35 cellular contexts compared by ENCODE assay signal in the genomic region with DNA sequence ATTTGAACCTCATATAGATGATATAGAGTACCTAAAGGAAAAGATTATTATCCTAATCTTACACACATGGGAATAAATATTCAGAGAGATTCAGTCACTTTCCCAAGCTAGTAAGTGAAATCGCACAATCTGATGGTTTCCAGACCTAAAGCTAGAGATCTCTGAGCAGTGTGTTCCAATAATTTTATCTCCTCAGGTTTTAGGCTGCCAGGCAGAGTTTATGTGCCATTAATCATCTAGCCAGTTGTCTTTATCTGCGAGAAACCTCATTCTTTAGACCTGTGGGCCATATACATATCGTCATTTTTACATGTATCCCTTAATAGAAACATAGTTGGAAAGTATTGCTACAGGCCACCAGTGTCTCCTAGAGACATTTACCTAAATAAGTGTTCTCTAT.
"Had no signal": no experiment of that assay in that cellular context is flagged by ENCODE, and none has a peak within 500 bp of the region (broad histone marks: within the 10 kb centered on the region; RNA-seq: fewer than 3 reads in every experiment).

No MANE protein-coding gene starts in this region.

- H3K27ac ChIP-seq: KMS-11 had no signal

- H3K4me2 ChIP-seq: KMS-11 had no signal

- DNase-seq: Karpas-422, Kasumi-1, KBM-7, KG1, MG63, MM.1S, MV-4-11, NCI-H1048, NCI-H1092, NCI-H1092 treated with DMSO at 0.1 percent for 48 hours, NCI-H1105, NCI-H1105 treated with DMSO at 0.1 percent for 48 hours, NCI-H1417 treated with DMSO at 0.1 percent for 48 hours, NCI-H1436, NCI-H1436 treated with DMSO at 0.1 percent for 48 hours, NCI-H146, NCI-H1694, NCI-H1694 treated with DMSO at 0.1 percent for 48 hours, NCI-H187, NCI-H187 treated with DMSO at 0.1 percent for 48 hours, NCI-H1930, NCI-H2029, NCI-H2029 treated with DMSO at 0.1 percent for 48 hours, NCI-H2081, NCI-H2081 treated with DMSO at 0.1 percent for 48 hours, NCI-H2107, NCI-H2171, NCI-H2171 treated with DMSO at 0.1 percent for 48 hours, NCI-H2227 treated with DMSO at 0.1 percent for 48 hours, NCI-H226, NCI-H345, NCI-H446, NCI-H446 treated with DMSO at 0.1 percent for 48 hours, NCI-H510A had no signal

- H3K4me3 ChIP-seq: MG63 had no signal

- H3K27me3 ChIP-seq: MG63 had no signal

- H3K9ac ChIP-seq: KMS-11 had no signal

- H3K9me3 ChIP-seq: MG63 had no signal

- H3K36me3 ChIP-seq: MG63 had no signal
